1 cellular context compared by ENCODE assay signal in the genomic region with DNA sequence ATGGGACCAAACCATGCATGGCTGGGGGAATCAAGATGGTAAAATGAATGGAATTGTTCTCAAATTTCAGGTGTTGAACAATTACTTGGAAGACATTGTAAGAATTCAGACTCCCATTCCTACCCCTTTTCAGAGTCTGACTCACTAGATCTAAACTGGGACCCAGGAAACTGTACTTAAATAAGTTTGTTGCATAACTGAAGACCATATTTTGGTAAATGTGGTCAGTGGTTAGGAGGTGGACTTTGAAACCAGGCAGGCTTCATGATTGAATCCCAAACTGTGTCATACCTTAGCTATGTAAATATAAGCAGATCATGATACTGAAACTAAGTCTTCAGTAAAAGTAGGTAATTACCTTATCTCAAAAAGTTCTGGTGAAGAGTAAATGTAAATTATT.
TF ChIP-seq lines count a peak whose summit lies in the region.

No MANE protein-coding gene starts in this region.

TF ChIP-seq in GM12878, 131 proteins besides CTCF, POLR2A, EP300 and RAD21 (continued from another document):
- TF ChIP-seq, protein P1, sequence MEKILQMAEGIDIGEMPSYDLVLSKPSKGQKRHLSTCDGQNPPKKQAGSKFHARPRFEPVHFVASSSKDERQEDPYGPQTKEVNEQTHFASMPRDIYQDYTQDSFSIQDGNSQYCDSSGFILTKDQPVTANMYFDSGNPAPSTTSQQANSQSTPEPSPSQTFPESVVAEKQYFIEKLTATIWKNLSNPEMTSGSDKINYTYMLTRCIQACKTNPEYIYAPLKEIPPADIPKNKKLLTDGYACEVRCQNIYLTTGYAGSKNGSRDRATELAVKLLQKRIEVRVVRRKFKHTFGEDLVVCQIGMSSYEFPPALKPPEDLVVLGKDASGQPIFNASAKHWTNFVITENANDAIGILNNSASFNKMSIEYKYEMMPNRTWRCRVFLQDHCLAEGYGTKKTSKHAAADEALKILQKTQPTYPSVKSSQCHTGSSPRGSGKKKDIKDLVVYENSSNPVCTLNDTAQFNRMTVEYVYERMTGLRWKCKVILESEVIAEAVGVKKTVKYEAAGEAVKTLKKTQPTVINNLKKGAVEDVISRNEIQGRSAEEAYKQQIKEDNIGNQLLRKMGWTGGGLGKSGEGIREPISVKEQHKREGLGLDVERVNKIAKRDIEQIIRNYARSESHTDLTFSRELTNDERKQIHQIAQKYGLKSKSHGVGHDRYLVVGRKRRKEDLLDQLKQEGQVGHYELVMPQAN (conservative IDR thresholded peaks at IDR 0.05) = no peak
- TF ChIP-seq GABPA (IDR thresholded peaks at IDR 0.05; ENCODE audit: low read depth) (peak; percentile 65; the same call in 1 of the 2 replicates), EED (IDR thresholded peaks at IDR 0.05; ENCODE audit: low read depth) (peak; percentile 90), ETV6 (conservative IDR thresholded peaks at IDR 0.05 in 1 of 2, IDR thresholded peaks at IDR 0.05 in 1 of 2; ENCODE audit: borderline replicate concordance in 1 of 2, low read depth in 1 of 2) (peak in 1 of 2 experiments; percentile 63; a peak in 1 of 4 replicates), STAT1 (conservative IDR thresholded peaks at IDR 0.05) (no peak), ASH2L (IDR thresholded peaks at IDR 0.05; ENCODE audit: borderline replicate concordance, low read depth) (no peak), MEF2B (IDR thresholded peaks at IDR 0.05; ENCODE audit: partially characterized antibody, poor library complexity, severe bottlenecking) (peak; percentile 77), DPF2 (IDR thresholded peaks at IDR 0.05) (peak; percentile 74), IKZF1 (conservative IDR thresholded peaks at IDR 0.05) (peak; percentile 87), BHLHE40 (IDR thresholded peaks at IDR 0.05; ENCODE audit: borderline replicate concordance in 1 of 2, low read depth in 2 of 2, low read length in 1 of 2) (peak; percentile 32 to 56; a peak in 1 of 4 replicates), RUNX3 (IDR thresholded peaks at IDR 0.05; ENCODE audit: low read length) (peak; percentile 100), HDGF (IDR thresholded peaks at IDR 0.05) (no peak), SMAD5 (IDR thresholded peaks at IDR 0.05; ENCODE audit: low read depth) (no peak), STAT3 (IDR thresholded peaks at IDR 0.05; ENCODE audit: low read depth, low read length) (no peak), LARP7 (IDR thresholded peaks at IDR 0.05) (no peak), NR2F1 (conservative IDR thresholded peaks at IDR 0.05) (0 out of 2 replicates have a peak, but pooled peaks have one; percentile 10), MXI1 (IDR thresholded peaks at IDR 0.05; ENCODE audit: low read depth, low read length) (no peak), CHD1 (IDR thresholded peaks at IDR 0.05; ENCODE audit: low read depth, low read length) (no peak), SREBF1 (IDR thresholded peaks at IDR 0.05; ENCODE audit: low read length) (no peak), SPI1 (IDR thresholded peaks at IDR 0.05; ENCODE audit: borderline replicate concordance, insufficient read depth, low read depth, low read length) (no peak), NR2C1 (IDR thresholded peaks at IDR 0.05) (no peak), ATF7 (IDR thresholded peaks at IDR 0.05; ENCODE audit: low read depth) (peak; percentile 83), MEF2A (IDR thresholded peaks at IDR 0.05; ENCODE audit: insufficient read depth, low read depth, low read length) (peak; percentile 96), WRNIP1 (IDR thresholded peaks at IDR 0.05; ENCODE audit: borderline replicate concordance, low read depth, low read length) (no peak), PAX8 (IDR thresholded peaks at IDR 0.05) (no peak), BACH1 (IDR thresholded peaks at IDR 0.05; ENCODE audit: borderline replicate concordance) (no peak), PML (IDR thresholded peaks at IDR 0.05; ENCODE audit: low read length) (peak; percentile 61; the same call in 1 of the 2 replicates), CBFB (IDR thresholded peaks at IDR 0.05; ENCODE audit: low read depth) (peak; percentile 95), FOS (IDR thresholded peaks at IDR 0.05; ENCODE audit: borderline replicate concordance, extremely low read depth, insufficient read length) (no peak), IKZF2 (IDR thresholded peaks at IDR 0.05) (peak; percentile 89 to 91), FOXK2 (IDR thresholded peaks at IDR 0.05) (no peak)
- TF ChIP-seq, protein P2, sequence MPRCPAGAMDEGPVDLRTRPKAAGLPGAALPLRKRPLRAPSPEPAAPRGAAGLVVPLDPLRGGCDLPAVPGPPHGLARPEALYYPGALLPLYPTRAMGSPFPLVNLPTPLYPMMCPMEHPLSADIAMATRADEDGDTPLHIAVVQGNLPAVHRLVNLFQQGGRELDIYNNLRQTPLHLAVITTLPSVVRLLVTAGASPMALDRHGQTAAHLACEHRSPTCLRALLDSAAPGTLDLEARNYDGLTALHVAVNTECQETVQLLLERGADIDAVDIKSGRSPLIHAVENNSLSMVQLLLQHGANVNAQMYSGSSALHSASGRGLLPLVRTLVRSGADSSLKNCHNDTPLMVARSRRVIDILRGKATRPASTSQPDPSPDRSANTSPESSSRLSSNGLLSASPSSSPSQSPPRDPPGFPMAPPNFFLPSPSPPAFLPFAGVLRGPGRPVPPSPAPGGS (IDR thresholded peaks at IDR 0.05; ENCODE audit: borderline replicate concordance, insufficient read depth, low read depth, low read length, poor library complexity, severe bottlenecking) = peak; percentile 18
- TF ChIP-seq, protein P3, sequence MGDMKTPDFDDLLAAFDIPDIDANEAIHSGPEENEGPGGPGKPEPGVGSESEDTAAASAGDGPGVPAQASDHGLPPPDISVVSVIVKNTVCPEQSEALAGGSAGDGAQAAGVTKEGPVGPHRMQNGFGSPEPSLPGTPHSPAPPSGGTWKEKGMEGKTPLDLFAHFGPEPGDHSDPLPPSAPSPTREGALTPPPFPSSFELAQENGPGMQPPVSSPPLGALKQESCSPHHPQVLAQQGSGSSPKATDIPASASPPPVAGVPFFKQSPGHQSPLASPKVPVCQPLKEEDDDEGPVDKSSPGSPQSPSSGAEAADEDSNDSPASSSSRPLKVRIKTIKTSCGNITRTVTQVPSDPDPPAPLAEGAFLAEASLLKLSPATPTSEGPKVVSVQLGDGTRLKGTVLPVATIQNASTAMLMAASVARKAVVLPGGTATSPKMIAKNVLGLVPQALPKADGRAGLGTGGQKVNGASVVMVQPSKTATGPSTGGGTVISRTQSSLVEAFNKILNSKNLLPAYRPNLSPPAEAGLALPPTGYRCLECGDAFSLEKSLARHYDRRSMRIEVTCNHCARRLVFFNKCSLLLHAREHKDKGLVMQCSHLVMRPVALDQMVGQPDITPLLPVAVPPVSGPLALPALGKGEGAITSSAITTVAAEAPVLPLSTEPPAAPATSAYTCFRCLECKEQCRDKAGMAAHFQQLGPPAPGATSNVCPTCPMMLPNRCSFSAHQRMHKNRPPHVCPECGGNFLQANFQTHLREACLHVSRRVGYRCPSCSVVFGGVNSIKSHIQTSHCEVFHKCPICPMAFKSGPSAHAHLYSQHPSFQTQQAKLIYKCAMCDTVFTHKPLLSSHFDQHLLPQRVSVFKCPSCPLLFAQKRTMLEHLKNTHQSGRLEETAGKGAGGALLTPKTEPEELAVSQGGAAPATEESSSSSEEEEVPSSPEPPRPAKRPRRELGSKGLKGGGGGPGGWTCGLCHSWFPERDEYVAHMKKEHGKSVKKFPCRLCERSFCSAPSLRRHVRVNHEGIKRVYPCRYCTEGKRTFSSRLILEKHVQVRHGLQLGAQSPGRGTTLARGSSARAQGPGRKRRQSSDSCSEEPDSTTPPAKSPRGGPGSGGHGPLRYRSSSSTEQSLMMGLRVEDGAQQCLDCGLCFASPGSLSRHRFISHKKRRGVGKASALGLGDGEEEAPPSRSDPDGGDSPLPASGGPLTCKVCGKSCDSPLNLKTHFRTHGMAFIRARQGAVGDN (IDR thresholded peaks at IDR 0.05) = no peak
- TF ChIP-seq, protein P4, sequence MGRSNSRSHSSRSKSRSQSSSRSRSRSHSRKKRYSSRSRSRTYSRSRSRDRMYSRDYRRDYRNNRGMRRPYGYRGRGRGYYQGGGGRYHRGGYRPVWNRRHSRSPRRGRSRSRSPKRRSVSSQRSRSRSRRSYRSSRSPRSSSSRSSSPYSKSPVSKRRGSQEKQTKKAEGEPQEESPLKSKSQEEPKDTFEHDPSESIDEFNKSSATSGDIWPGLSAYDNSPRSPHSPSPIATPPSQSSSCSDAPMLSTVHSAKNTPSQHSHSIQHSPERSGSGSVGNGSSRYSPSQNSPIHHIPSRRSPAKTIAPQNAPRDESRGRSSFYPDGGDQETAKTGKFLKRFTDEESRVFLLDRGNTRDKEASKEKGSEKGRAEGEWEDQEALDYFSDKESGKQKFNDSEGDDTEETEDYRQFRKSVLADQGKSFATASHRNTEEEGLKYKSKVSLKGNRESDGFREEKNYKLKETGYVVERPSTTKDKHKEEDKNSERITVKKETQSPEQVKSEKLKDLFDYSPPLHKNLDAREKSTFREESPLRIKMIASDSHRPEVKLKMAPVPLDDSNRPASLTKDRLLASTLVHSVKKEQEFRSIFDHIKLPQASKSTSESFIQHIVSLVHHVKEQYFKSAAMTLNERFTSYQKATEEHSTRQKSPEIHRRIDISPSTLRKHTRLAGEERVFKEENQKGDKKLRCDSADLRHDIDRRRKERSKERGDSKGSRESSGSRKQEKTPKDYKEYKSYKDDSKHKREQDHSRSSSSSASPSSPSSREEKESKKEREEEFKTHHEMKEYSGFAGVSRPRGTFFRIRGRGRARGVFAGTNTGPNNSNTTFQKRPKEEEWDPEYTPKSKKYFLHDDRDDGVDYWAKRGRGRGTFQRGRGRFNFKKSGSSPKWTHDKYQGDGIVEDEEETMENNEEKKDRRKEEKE (IDR thresholded peaks at IDR 0.05) = no peak
- TF ChIP-seq, protein P5, sequence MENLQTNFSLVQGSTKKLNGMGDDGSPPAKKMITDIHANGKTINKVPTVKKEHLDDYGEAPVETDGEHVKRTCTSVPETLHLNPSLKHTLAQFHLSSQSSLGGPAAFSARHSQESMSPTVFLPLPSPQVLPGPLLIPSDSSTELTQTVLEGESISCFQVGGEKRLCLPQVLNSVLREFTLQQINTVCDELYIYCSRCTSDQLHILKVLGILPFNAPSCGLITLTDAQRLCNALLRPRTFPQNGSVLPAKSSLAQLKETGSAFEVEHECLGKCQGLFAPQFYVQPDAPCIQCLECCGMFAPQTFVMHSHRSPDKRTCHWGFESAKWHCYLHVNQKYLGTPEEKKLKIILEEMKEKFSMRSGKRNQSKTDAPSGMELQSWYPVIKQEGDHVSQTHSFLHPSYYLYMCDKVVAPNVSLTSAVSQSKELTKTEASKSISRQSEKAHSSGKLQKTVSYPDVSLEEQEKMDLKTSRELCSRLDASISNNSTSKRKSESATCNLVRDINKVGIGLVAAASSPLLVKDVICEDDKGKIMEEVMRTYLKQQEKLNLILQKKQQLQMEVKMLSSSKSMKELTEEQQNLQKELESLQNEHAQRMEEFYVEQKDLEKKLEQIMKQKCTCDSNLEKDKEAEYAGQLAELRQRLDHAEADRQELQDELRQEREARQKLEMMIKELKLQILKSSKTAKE (IDR thresholded peaks at IDR 0.05; ENCODE audit: low read depth, poor library complexity, severe bottlenecking) = peak; percentile 36
- TF ChIP-seq, protein P6, sequence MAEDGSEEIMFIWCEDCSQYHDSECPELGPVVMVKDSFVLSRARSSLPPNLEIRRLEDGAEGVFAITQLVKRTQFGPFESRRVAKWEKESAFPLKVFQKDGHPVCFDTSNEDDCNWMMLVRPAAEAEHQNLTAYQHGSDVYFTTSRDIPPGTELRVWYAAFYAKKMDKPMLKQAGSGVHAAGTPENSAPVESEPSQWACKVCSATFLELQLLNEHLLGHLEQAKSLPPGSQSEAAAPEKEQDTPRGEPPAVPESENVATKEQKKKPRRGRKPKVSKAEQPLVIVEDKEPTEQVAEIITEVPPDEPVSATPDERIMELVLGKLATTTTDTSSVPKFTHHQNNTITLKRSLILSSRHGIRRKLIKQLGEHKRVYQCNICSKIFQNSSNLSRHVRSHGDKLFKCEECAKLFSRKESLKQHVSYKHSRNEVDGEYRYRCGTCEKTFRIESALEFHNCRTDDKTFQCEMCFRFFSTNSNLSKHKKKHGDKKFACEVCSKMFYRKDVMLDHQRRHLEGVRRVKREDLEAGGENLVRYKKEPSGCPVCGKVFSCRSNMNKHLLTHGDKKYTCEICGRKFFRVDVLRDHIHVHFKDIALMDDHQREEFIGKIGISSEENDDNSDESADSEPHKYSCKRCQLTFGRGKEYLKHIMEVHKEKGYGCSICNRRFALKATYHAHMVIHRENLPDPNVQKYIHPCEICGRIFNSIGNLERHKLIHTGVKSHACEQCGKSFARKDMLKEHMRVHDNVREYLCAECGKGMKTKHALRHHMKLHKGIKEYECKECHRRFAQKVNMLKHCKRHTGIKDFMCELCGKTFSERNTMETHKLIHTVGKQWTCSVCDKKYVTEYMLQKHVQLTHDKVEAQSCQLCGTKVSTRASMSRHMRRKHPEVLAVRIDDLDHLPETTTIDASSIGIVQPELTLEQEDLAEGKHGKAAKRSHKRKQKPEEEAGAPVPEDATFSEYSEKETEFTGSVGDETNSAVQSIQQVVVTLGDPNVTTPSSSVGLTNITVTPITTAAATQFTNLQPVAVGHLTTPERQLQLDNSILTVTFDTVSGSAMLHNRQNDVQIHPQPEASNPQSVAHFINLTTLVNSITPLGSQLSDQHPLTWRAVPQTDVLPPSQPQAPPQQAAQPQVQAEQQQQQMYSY (CRISPR knock-in tag; IDR thresholded peaks at IDR 0.05) = no peak
